ENCODE assay signal across 18 cellular contexts in genomic region chr2:153232474-153232873, GRCh38.
"Had no signal": no experiment of that assay in that cellular context is flagged by ENCODE, and none has a peak within 500 bp of the region (broad histone marks: within the 10 kb centered on the region; RNA-seq: fewer than 3 reads in every experiment).

No MANE protein-coding gene starts in this region.

- H3K4me1 ChIP-seq: gastrocnemius medialis, heart right ventricle, thyroid gland had no signal

- H3K4me1 Mint-ChIP-seq: stimulated activated naive B cell treated with anti-CD40 and anti-IgM and Interleukin-4, amounts not matched to agents 10 μg/mL and 1 μg/mL and 100 μg/mL, for 72 hours had no signal

- H3K9me3 Mint-ChIP-seq: effector memory CD8-positive, alpha-beta T cell had no signal

- H3K27ac Mint-ChIP-seq: activated B cell treated with CpG ODN at 0.5 μM for 24 hours; activated CD4-positive, alpha-beta T cell treated with anti-CD3 and anti-CD28 coated beads, Interleukin-2, amount 10 ng/mL, durations not matched to agents 24 days and 14 days; activated CD8-positive, alpha-beta T cell treated with anti-CD3 and anti-CD28 coated beads, Interleukin-2, amount 10 ng/mL, durations not matched to agents 7 days and 5 days; activated T-cell treated with anti-CD3 and anti-CD28 coated beads, Interleukin-2, amount 50 U/mL, for 72 hours; dendritic cell treated with granulocyte-macrophage colony-stimulating factor and Interleukin-4, amounts not matched to agents 40 ng/mL and 50 ng/mL, for 4 days; effector memory CD8-positive, alpha-beta T cell; natural killer cell treated with Interleukin-12 subunit alpha and Interleukin-12 subunit beta and Interleukin-15 and Interleukin-18, amount 100 ng/mL, for 72 hours; stimulated activated naive B cell treated with anti-CD40 and anti-IgM and Interleukin-4, amounts not matched to agents 10 μg/mL and 1 μg/mL and 100 μg/mL, for 72 hours had no signal

- H3K27me3 ChIP-seq: brain microvascular endothelial cell, gastrocnemius medialis, heart right ventricle, thyroid gland had no signal

- ATAC-seq: activated CD8-positive, alpha-beta T cell treated with anti-CD3 and anti-CD28 coated beads, Interleukin-2, amount 10 ng/mL, durations not matched to agents 7 days and 5 days; effector memory CD8-positive, alpha-beta T cell; gastrocnemius medialis; heart right ventricle; left lobe of liver; natural killer cell treated with Interleukin-12 subunit alpha and Interleukin-12 subunit beta and Interleukin-15 and Interleukin-18, amount 100 ng/mL, for 72 hours; stimulated activated naive B cell treated with anti-CD40 and anti-IgM and Interleukin-4, amounts not matched to agents 10 μg/mL and 1 μg/mL and 100 μg/mL, for 72 hours had no signal

- H3K9me3 ChIP-seq: gastrocnemius medialis, thyroid gland had no signal

- H3K4me3 ChIP-seq: gastrocnemius medialis, heart right ventricle, thyroid gland had no signal

- H3K27me3 Mint-ChIP-seq: activated B cell treated with CpG ODN at 0.5 μM for 24 hours; activated CD4-positive, alpha-beta T cell treated with anti-CD3 and anti-CD28 coated beads, Interleukin-2, amount 10 ng/mL, durations not matched to agents 24 days and 14 days; dendritic cell treated with granulocyte-macrophage colony-stimulating factor and Interleukin-4, amounts not matched to agents 40 ng/mL and 50 ng/mL, for 4 days; effector memory CD8-positive, alpha-beta T cell; natural killer cell treated with Interleukin-12 subunit alpha and Interleukin-12 subunit beta and Interleukin-15 and Interleukin-18, amount 100 ng/mL, for 72 hours; stimulated activated naive B cell treated with anti-CD40 and anti-IgM and Interleukin-4, amounts not matched to agents 10 μg/mL and 1 μg/mL and 100 μg/mL, for 72 hours had no signal

- H3K36me3 ChIP-seq: brain microvascular endothelial cell, gastrocnemius medialis, heart right ventricle, thyroid gland had no signal

- H3K4me3 Mint-ChIP-seq: activated B cell treated with CpG ODN at 0.5 μM for 24 hours; activated CD4-positive, alpha-beta T cell treated with anti-CD3 and anti-CD28 coated beads, Interleukin-2, amount 10 ng/mL, durations not matched to agents 24 days and 14 days; activated CD8-positive, alpha-beta T cell treated with anti-CD3 and anti-CD28 coated beads, Interleukin-2, amount 10 ng/mL, durations not matched to agents 7 days and 5 days; activated T-cell treated with anti-CD3 and anti-CD28 coated beads, Interleukin-2, amount 50 U/mL, for 72 hours; dendritic cell treated with granulocyte-macrophage colony-stimulating factor and Interleukin-4, amounts not matched to agents 40 ng/mL and 50 ng/mL, for 4 days; effector memory CD8-positive, alpha-beta T cell; natural killer cell treated with Interleukin-12 subunit alpha and Interleukin-12 subunit beta and Interleukin-15 and Interleukin-18, amount 100 ng/mL, for 72 hours; stimulated activated naive B cell treated with anti-CD40 and anti-IgM and Interleukin-4, amounts not matched to agents 10 μg/mL and 1 μg/mL and 100 μg/mL, for 72 hours had no signal

- DNase-seq: activated B cell treated with CpG ODN at 0.5 μM for 24 hours; activated CD4-positive, alpha-beta T cell treated with anti-CD3 and anti-CD28 coated beads, Interleukin-2, amount 10 ng/mL, durations not matched to agents 24 days and 14 days; activated CD8-positive, alpha-beta memory T cell treated with anti-CD3 and anti-CD28 coated beads, Interleukin-2, amount 50 U/mL, for 48 hours; activated CD8-positive, alpha-beta T cell treated with anti-CD3 and anti-CD28 coated beads, Interleukin-2, amount 10 ng/mL, durations not matched to agents 7 days and 5 days; activated T-cell treated with anti-CD3 and anti-CD28 coated beads, Interleukin-2, amount 50 U/mL, for 72 hours; anterior cingulate cortex; brain microvascular endothelial cell; effector memory CD8-positive, alpha-beta T cell; gastrocnemius medialis; heart right ventricle; posterior cingulate gyrus; retina; stimulated activated naive B cell treated with anti-CD40 and anti-IgM and Interleukin-4, amounts not matched to agents 10 μg/mL and 1 μg/mL and 100 μg/mL, for 72 hours; T-helper 2 cell; thyroid gland had no signal

- H3K27ac ChIP-seq: brain microvascular endothelial cell, gastrocnemius medialis, heart right ventricle, thyroid gland had no signal

- H3K36me3 Mint-ChIP-seq: natural killer cell treated with Interleukin-12 subunit alpha and Interleukin-12 subunit beta and Interleukin-15 and Interleukin-18, amount 100 ng/mL, for 72 hours; stimulated activated naive B cell treated with anti-CD40 and anti-IgM and Interleukin-4, amounts not matched to agents 10 μg/mL and 1 μg/mL and 100 μg/mL, for 72 hours had no signal
